Comparison of ENCODE assay signal across 1 cellular context in genomic region chr1:228198977-228199590, GRCh38.
TF ChIP-seq lines count a peak whose summit lies in the region.

No MANE protein-coding gene starts in this region.

TF ChIP-seq in K562, 482 proteins besides CTCF, POLR2A, EP300 and RAD21 (continued from another document and continues in another):
- TF ChIP-seq MNT (conservative IDR thresholded peaks at IDR 0.05) (0 out of 4 replicates have a peak, but pooled peaks have one; percentile 9 to 13), ZC3H4 (CRISPR knock-in tag; IDR thresholded peaks at IDR 0.05; ENCODE audit: borderline replicate concordance) (no peak), ESRRB (CRISPR knock-in tag; IDR thresholded peaks at IDR 0.05; ENCODE audit: borderline replicate concordance) (no peak), SNRNP70 (optimal IDR thresholded peaks at IDR 0.05; ENCODE audit: low read depth, low read length) (no peak), ZBTB17 (CRISPR knock-in tag; IDR thresholded peaks at IDR 0.05) (no peak), PCBP2 (IDR thresholded peaks at IDR 0.05; ENCODE audit: low read depth, low read length, poor library complexity, severe bottlenecking) (no peak), DPF2 (IDR thresholded peaks at IDR 0.05) (peak; percentile 81), TCF7 (IDR thresholded peaks at IDR 0.05; ENCODE audit: borderline replicate concordance) (no peak), FOXM1 (IDR thresholded peaks at IDR 0.05; ENCODE audit: low read depth) (0 out of 2 replicates have a peak, but pooled peaks have one; percentile 35), FOXM1 (CRISPR knock-in tag; IDR thresholded peaks at IDR 0.05; ENCODE audit: low read depth) (no peak), SAFB (IDR thresholded peaks at IDR 0.05; ENCODE audit: borderline replicate concordance, low read depth, low read length) (no peak), MEF2A (IDR thresholded peaks at IDR 0.05; ENCODE audit: control insufficient read depth, low read depth, low read length) (no peak), ZNF407 (IDR thresholded peaks at IDR 0.05; ENCODE audit: low read depth) (no peak), ZNF57 (CRISPR knock-in tag; IDR thresholded peaks at IDR 0.05) (no peak), BRD4 (IDR thresholded peaks at IDR 0.05) (no peak), SRSF7 (optimal IDR thresholded peaks at IDR 0.05; ENCODE audit: low read depth, low read length) (no peak), MLX (CRISPR knock-in tag; conservative IDR thresholded peaks at IDR 0.05) (no peak), CBFB (CRISPR knock-in tag; IDR thresholded peaks at IDR 0.05) (no peak), ZNF830 (CRISPR knock-in tag; IDR thresholded peaks at IDR 0.05) (no peak), NCOA1 (IDR thresholded peaks at IDR 0.05; ENCODE audit: low read depth) (peak; percentile 26; the same call in 1 of the 2 replicates), ATF2 (CRISPR knock-in tag; IDR thresholded peaks at IDR 0.05) (no peak), SNIP1 (IDR thresholded peaks at IDR 0.05; ENCODE audit: low read depth) (no peak), E4F1 (CRISPR knock-in tag; IDR thresholded peaks at IDR 0.05; ENCODE audit: borderline replicate concordance) (no peak), EHMT2 (IDR thresholded peaks at IDR 0.05) (peak; percentile 79; the same call in 1 of the 2 replicates), ZNF280B (CRISPR knock-in tag; IDR thresholded peaks at IDR 0.05) (no peak), ELK3 (CRISPR knock-in tag; IDR thresholded peaks at IDR 0.05) (no peak), ETS2 (tag; IDR thresholded peaks at IDR 0.05; ENCODE audit: borderline replicate concordance, poor library complexity, severe bottlenecking) (no peak), KAT7 (CRISPR knock-in tag; IDR thresholded peaks at IDR 0.05; ENCODE audit: borderline replicate concordance) (no peak), TRIM24 (IDR thresholded peaks at IDR 0.05) (peak; percentile 94 to 98), HMGXB4 (CRISPR knock-in tag; IDR thresholded peaks at IDR 0.05) (no peak), ETV1 (tag; conservative IDR thresholded peaks at IDR 0.05; ENCODE audit: low read depth) (no peak), CBX1 (IDR thresholded peaks at IDR 0.05; ENCODE audit: low read depth) (peak; percentile 98), PML (IDR thresholded peaks at IDR 0.05; ENCODE audit: low read length) (no peak), NR4A1 (CRISPR knock-in tag; IDR thresholded peaks at IDR 0.05) (no peak), NR4A1 (tag; IDR thresholded peaks at IDR 0.05) (no peak), TRIM28 (IDR thresholded peaks at IDR 0.05) (peak; percentile 100), HDAC8 (tag; IDR thresholded peaks at IDR 0.05) (no peak), NFE2 (IDR thresholded peaks at IDR 0.05; ENCODE audit: low read depth) (peak; percentile 88), BCLAF1 (IDR thresholded peaks at IDR 0.05; ENCODE audit: borderline replicate concordance in 1 of 2, control insufficient read depth in 1 of 2, low read depth in 2 of 2, low read length in 1 of 2) (0 out of 4 replicates have a peak, but pooled peaks of 1 of the 2 experiments have one; percentile 52)
